In the genomic region with DNA sequence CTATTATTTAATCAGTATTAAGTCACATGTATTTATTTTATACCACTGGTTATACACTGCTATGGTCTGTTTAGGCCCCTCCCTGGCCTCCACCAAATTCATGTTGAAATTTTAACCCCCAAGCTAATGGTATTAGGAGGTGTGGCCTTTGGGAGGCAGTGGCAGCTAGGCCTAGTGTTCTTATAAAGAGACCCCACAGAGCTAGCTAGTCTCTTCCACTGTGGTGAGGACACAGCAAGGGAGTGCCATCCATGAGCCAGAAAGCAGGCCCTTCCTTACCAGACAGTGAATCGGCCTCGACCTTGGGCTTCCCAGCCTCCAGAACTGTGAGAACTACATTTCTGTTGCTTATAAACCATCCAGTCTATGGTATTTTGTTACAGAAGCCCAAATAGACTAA, we compare ENCODE assay signal across 15 cellular contexts. TPM values are rescaled to one million over a fixed set of nuclear protein-coding genes. Genes with fewer than 3 reads are reported as not detected.
DNase-seq lines count a peak whose midpoint lies in the region; ATAC-seq and TF ChIP-seq lines count a peak whose summit lies in the region.
"Had no signal": no experiment of that assay in that cellular context is flagged by ENCODE, and none has a peak within 500 bp of the region (broad histone marks: within the 10 kb centered on the region; RNA-seq: fewer than 3 reads in every experiment).

No MANE protein-coding gene starts in this region.

- no peak for DNase-seq in stimulated activated naive CD8-positive, alpha-beta T cell treated with anti-CD3 and anti-CD28 coated beads, Interleukin-15, amount 100 ng/mL, for 72 hours
- DNase-seq in stimulated activated naive CD8-positive, alpha-beta T cell treated with anti-CD3 and anti-CD28 coated beads, Interleukin-15, Interleukin-2, amounts not matched to agents 100 U/mL and 50 U/mL, for 24 hours, result no peak
- DNase-seq in left colon (no peak), OCI-M1 (lab: John Stamatoyannopoulos, UW) (no peak), cerebellum (ENCODE audit: low spot score) (no peak), NCI-H1436 treated with DMSO at 0.1 percent for 48 hours (lab: John Stamatoyannopoulos, UW) (no peak)
- DNase-seq: CD4-positive, CD25-positive, alpha-beta regulatory T cell; DMS79; HCEC 1CT; NCI-H1417 treated with DMSO at 0.1 percent for 48 hours; NCI-H2029; NCI-H2171; NCI-H748 treated with DMSO at 0.1 percent for 48 hours; SIG-M5 had no signal

- intact Hi-C loops in left colon (cut with DNase I, micrococcal nuclease), result no loop called here

- no peaks in the 10 kb centered on the region for H3K9me3 Mint-ChIP-seq in stimulated activated naive CD8-positive, alpha-beta T cell treated with anti-CD3 and anti-CD28 coated beads, Interleukin-15, amount 100 ng/mL, for 72 hours
- H3K9me3 Mint-ChIP-seq: CD4-positive, CD25-positive, alpha-beta regulatory T cell had no signal

- ATAC-seq in stimulated activated naive CD8-positive, alpha-beta T cell treated with anti-CD3 and anti-CD28 coated beads, Interleukin-15, amount 100 ng/mL, for 72 hours, result peak; percentile 18
- no peak for ATAC-seq in stimulated activated naive CD8-positive, alpha-beta T cell treated with anti-CD3 and anti-CD28 coated beads, Interleukin-15, Interleukin-2, amounts not matched to agents 100 U/mL and 50 U/mL, for 24 hours
- ATAC-seq in SK-N-SH treated with all-trans-retinoic acid at 6 μM for 48 hours (peak; percentile 43), left colon (peak; percentile 13)

- H3K27me3 Mint-ChIP-seq in stimulated activated naive CD8-positive, alpha-beta T cell treated with anti-CD3 and anti-CD28 coated beads, Interleukin-15, amount 100 ng/mL, for 72 hours, result no peaks in the 10 kb centered on the region
- H3K27me3 Mint-ChIP-seq: CD4-positive, CD25-positive, alpha-beta regulatory T cell had no signal

- no peak overlapping the region for H3K27ac Mint-ChIP-seq in stimulated activated naive CD8-positive, alpha-beta T cell treated with anti-CD3 and anti-CD28 coated beads, Interleukin-15, amount 100 ng/mL, for 72 hours

- no peaks in the 10 kb centered on the region for H3K4me1 Mint-ChIP-seq in stimulated activated naive CD8-positive, alpha-beta T cell treated with anti-CD3 and anti-CD28 coated beads, Interleukin-15, amount 100 ng/mL, for 72 hours

- H3K4me3 Mint-ChIP-seq in stimulated activated naive CD8-positive, alpha-beta T cell treated with anti-CD3 and anti-CD28 coated beads, Interleukin-15, amount 100 ng/mL, for 72 hours, result no peak overlapping the region
- H3K4me3 Mint-ChIP-seq: CD4-positive, CD25-positive, alpha-beta regulatory T cell had no signal

TF ChIP-seq in SK-N-SH treated with all-trans-retinoic acid at 6 μM for 48 hours, 23 proteins besides CTCF, POLR2A, EP300 and RAD21:
- TF ChIP-seq ZNF70 (CRISPR knock-in tag; IDR thresholded peaks at IDR 0.05), result no peak
- TF ChIP-seq RARB (CRISPR knock-in tag; IDR thresholded peaks at IDR 0.05), result no peak
- TF ChIP-seq BACH2 (CRISPR knock-in tag; IDR thresholded peaks at IDR 0.05; ENCODE audit: borderline replicate concordance), result no peak
- TF ChIP-seq ZNF565 (CRISPR knock-in tag; conservative IDR thresholded peaks at IDR 0.05; ENCODE audit: low read depth), result no peak
- no peak for TF ChIP-seq ISL1 (CRISPR knock-in tag; IDR thresholded peaks at IDR 0.05)
- no peak for TF ChIP-seq ARNTL (CRISPR knock-in tag; IDR thresholded peaks at IDR 0.05; ENCODE audit: borderline replicate concordance, low read depth)
- TF ChIP-seq ZFP30 (CRISPR knock-in tag; IDR thresholded peaks at IDR 0.05), result no peak
- TF ChIP-seq CSDC2 (CRISPR knock-in tag; IDR thresholded peaks at IDR 0.05), result no peak
- TF ChIP-seq ESRRG (CRISPR knock-in tag; IDR thresholded peaks at IDR 0.05), result no peak

RNA-seq across cellular contexts. Expression of gene RBM48, which starts 28.7 kb away (rescaled TPM):
- total RNA-seq in left colon (1 to 10 TPM; 7.9 to 9.4 TPM), cerebellum (18.2 TPM)

RNA-seq across cellular contexts. Expression of gene PEX1, which starts 28.9 kb away (rescaled TPM):
- 10 to 100 TPM; 19.0 to 23.7 TPM for total RNA-seq in left colon
- total RNA-seq in cerebellum, result 52.7 TPM

RNA-seq across cellular contexts. Expression of gene FAM133B, which starts 32.9 kb away (rescaled TPM):
- total RNA-seq in left colon, result 10 to 100 TPM; 17.9 to 19.8 TPM
- 39.9 TPM for total RNA-seq in cerebellum
